In the genomic region with DNA sequence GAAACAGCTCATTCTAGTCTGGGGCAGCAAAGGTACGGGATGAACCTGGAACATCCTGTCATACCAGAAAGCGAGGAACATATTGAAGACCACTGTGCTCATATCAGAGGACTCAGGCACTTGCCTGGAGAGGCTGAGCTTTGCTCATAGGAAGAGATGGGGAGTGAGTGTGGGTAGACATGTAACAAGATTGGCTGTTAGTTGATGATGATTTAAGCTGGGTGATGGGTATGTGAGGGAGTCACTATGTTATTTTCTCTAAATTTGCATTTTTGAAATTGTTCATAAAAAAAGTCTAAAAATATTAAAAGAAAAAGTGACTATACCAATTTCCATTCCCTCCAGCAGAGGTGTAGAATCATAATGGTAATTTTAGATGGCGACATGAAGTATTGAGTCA, we compare ENCODE assay signal across 26 cellular contexts. TPM values are rescaled to one million over a fixed set of nuclear protein-coding genes. Genes with fewer than 3 reads are reported as not detected.
"Had no signal": no experiment of that assay in that cellular context is flagged by ENCODE, and none has a peak within 500 bp of the region (broad histone marks: within the 10 kb centered on the region; RNA-seq: fewer than 3 reads in every experiment).

No MANE protein-coding gene starts in this region.

- H3K4me1 ChIP-seq: colonic mucosa, gastrocnemius medialis, left lung had no signal

- DNase-seq: colonic mucosa; cortex of kidney; effector CD8-positive, alpha-beta T cell; effector memory CD8-positive, alpha-beta T cell; endodermal cell; erythroblast; esophagus squamous epithelium; foreskin fibroblast; foreskin melanocyte; gastrocnemius medialis; glutamatergic neuron; heart right ventricle; hippocampal formation; left cardiac atrium; left lung; left ventricle myocardium superior; lower lobe of right lung; mesendoderm; midbrain had no signal

- H3K27me3 ChIP-seq: colonic mucosa, esophagus squamous epithelium, gastrocnemius medialis, heart right ventricle, left lung had no signal

- H3K27ac ChIP-seq: colonic mucosa, epithelial cell of prostate, esophagus squamous epithelium, gastrocnemius medialis, heart right ventricle, left lung, lower lobe of right lung had no signal

- H3K9me3 Mint-ChIP-seq: dendritic cell treated with granulocyte-macrophage colony-stimulating factor and Interleukin-4, amounts not matched to agents 40 ng/mL and 50 ng/mL, for 4 days; effector memory CD8-positive, alpha-beta T cell; endodermal cell; memory B cell had no signal

- H3K9me3 ChIP-seq: colonic mucosa, gastrocnemius medialis, lower lobe of right lung had no signal

- H3K4me3 Mint-ChIP-seq: dendritic cell treated with granulocyte-macrophage colony-stimulating factor and Interleukin-4, amounts not matched to agents 40 ng/mL and 50 ng/mL, for 4 days; effector memory CD8-positive, alpha-beta T cell; endodermal cell; memory B cell had no signal

- H3K4me3 ChIP-seq: colonic mucosa, esophagus squamous epithelium, gastrocnemius medialis, heart right ventricle, left lung, lower lobe of right lung had no signal

- H3K36me3 ChIP-seq: colonic mucosa, esophagus squamous epithelium, gastrocnemius medialis, heart right ventricle, left lung, lower lobe of right lung had no signal

- H3K36me3 Mint-ChIP-seq: memory B cell had no signal

- ATAC-seq: effector memory CD8-positive, alpha-beta T cell; esophagus mucosa; gastrocnemius medialis; heart right ventricle; left cardiac atrium; left lung; left ventricle myocardium superior; lower lobe of right lung had no signal

- H3K27ac Mint-ChIP-seq: dendritic cell treated with granulocyte-macrophage colony-stimulating factor and Interleukin-4, amounts not matched to agents 40 ng/mL and 50 ng/mL, for 4 days; effector memory CD8-positive, alpha-beta T cell; endodermal cell; memory B cell had no signal

RNA-seq across cellular contexts. Expression of gene BCL2L10, which starts 31.6 kb away (rescaled TPM):
- total RNA-seq: gastrocnemius medialis, glomerular endothelial cell, heart right ventricle, kidney epithelial cell, left cardiac atrium, left ventricle myocardium superior, lower lobe of right lung, mononuclear cell had no signal
